12 cellular contexts compared by ENCODE assay signal in the genomic region with DNA sequence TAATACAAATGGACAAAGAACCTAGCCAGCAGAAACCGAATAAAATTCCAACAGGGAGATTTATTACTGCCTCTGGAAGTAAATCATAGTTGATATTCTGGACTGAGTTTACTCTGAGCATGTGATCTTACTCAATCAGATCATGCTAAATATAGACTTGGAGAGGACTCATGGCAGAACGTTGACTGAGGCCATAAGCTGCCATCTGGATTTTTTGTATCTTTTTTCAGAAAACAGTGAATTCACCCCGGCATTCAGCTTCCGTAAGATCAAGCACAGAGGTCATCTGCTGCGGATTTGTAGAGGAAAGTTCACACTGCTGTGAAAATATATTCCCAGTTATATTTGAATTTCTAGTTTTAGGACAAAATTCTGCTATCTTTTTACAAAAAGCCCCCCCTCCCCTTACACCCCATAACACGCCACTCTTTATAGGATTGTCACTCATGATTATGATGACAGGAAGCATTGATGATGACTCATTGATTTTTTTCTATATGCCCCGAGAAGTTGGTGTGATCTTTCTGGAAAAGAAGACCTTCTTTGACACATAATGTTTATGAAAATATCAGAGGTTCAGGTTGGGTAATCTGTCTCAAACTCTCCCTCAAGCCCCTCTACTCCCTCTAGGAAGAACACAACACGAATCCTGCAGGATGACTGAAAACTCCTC.
DNase-seq lines count a peak whose midpoint lies in the region; ATAC-seq and TF ChIP-seq lines count a peak whose summit lies in the region.
"Had no signal": no experiment of that assay in that cellular context is flagged by ENCODE, and none has a peak within 500 bp of the region (broad histone marks: within the 10 kb centered on the region; RNA-seq: fewer than 3 reads in every experiment).

No MANE protein-coding gene starts in this region.

- 11 to 18% methylated on average over 8 of the region's 8 CpGs for WGBS in tibial nerve, 2 donors

- H3K36me3 ChIP-seq in lower lobe of right lung: no peaks in the 10 kb centered on the region
- H3K36me3 ChIP-seq in tibial nerve: no peaks in the 10 kb centered on the region
- H3K36me3 ChIP-seq: Peyer's patch had no signal

- intact Hi-C loops in lower lobe of right lung (cut with DNase I): no loop called here

- peak; percentile 23 to 28 for TF ChIP-seq EP300 in tibial nerve (IDR thresholded peaks at IDR 0.05)

- H3K27ac ChIP-seq in lower lobe of right lung (no peak overlapping the region), tibial nerve (peak overlapping the region in 2 of 4 donors; percentile 3 to 32)

- DNase-seq in MV-4-11 (lab: John Stamatoyannopoulos, UW): peak; percentile 47
- DNase-seq in epidermal melanocyte (ENCODE audit: insufficient read length, low spot score): peak; percentile 41
- no peak for DNase-seq in lower lobe of right lung
- DNase-seq in tibial nerve (ENCODE audit: low spot score in 2 of 2): no peak
- no peak for DNase-seq in stimulated activated CD4-positive, alpha-beta T cell treated with anti-CD3 and anti-CD28 coated beads, Interleukin-15, amount 100 ng/mL, for 24 hours
- no peak for DNase-seq in DMS53 (lab: John Stamatoyannopoulos, UW)
- no peak for DNase-seq in globus pallidus (ENCODE audit: low spot score)
- DNase-seq: activated CD8-positive, alpha-beta memory T cell treated with anti-CD3 and anti-CD28 coated beads, Interleukin-2, amount 50 U/mL, for 4 hours; KG1; Peyer's patch; stimulated activated naive CD4-positive, alpha-beta T cell; T1000 had no signal

- no peaks in the 10 kb centered on the region for H3K9me3 ChIP-seq in lower lobe of right lung
- H3K9me3 ChIP-seq in tibial nerve: no peaks in the 10 kb centered on the region
- H3K9me3 ChIP-seq: Peyer's patch had no signal

- no peak for TF ChIP-seq CTCF in lower lobe of right lung (IDR thresholded peaks at IDR 0.05)
- no peak for TF ChIP-seq CTCF in tibial nerve (IDR thresholded peaks at IDR 0.05)

- no peaks in the 10 kb centered on the region for H3K4me1 ChIP-seq in lower lobe of right lung
- H3K4me1 ChIP-seq in tibial nerve: peaks cover 0 to 16% (median 4%) of the 10 kb centered on the region in 4 donors
- H3K4me1 ChIP-seq: Peyer's patch had no signal

- H3K4me3 ChIP-seq in lower lobe of right lung: no peak overlapping the region
- no peak overlapping the region for H3K4me3 ChIP-seq in tibial nerve
- H3K4me3 ChIP-seq: Peyer's patch had no signal

- no peaks in the 10 kb centered on the region for H3K27me3 ChIP-seq in lower lobe of right lung (ENCODE audit: low read depth)
- no peaks in the 10 kb centered on the region for H3K27me3 ChIP-seq in tibial nerve
- H3K27me3 ChIP-seq: Peyer's patch had no signal

- TF ChIP-seq POLR2A in tibial nerve (IDR thresholded peaks at IDR 0.05): no peak

- ATAC-seq in lower lobe of right lung: peak; percentile 51 to 53

Comparison
In these comparisons a context has a peak if more than half of its experiments do, and no peak if none do; other contexts are left out.
1. DNase-seq: peak in MV-4-11 (single experiment) and epidermal melanocyte (single experiment); none in lower lobe of right lung (single experiment), tibial nerve (0 of 2), stimulated activated CD4-positive, alpha-beta T cell treated with anti-CD3 and anti-CD28 coated beads, Interleukin-15, amount 100 ng/mL, for 24 hours (single experiment), DMS53 (single experiment) and globus pallidus (single experiment).